Comparison of ENCODE assay signal across 25 cellular contexts in genomic region chr12:42492267-42492666, GRCh38.
"Had no signal": no experiment of that assay in that cellular context is flagged by ENCODE, and none has a peak within 500 bp of the region (broad histone marks: within the 10 kb centered on the region; RNA-seq: fewer than 3 reads in every experiment).

No MANE protein-coding gene starts in this region.

- H3K4me2 ChIP-seq: hepatocyte had no signal

- DNase-seq: colonic mucosa; cortex of kidney; effector CD8-positive, alpha-beta T cell; effector memory CD8-positive, alpha-beta T cell; endodermal cell; erythroblast; esophagus squamous epithelium; foreskin fibroblast; foreskin melanocyte; gastrocnemius medialis; glutamatergic neuron; head of caudate nucleus; hypothalamus; immature natural killer cell; islet precursor cell; kidney; kidney glomerular epithelial cell; left lung; lower lobe of right lung; mesenchymal stem cell; mucosa of descending colon; naive B cell had no signal

- ATAC-seq: effector memory CD8-positive, alpha-beta T cell; esophagus mucosa; gastrocnemius medialis; left lung; lower lobe of right lung; mucosa of descending colon had no signal

- H3K27me3 ChIP-seq: colonic mucosa, gastrocnemius medialis, hepatocyte, left lung had no signal

- H3K4me1 ChIP-seq: colonic mucosa, esophagus squamous epithelium, gastrocnemius medialis, left lung, lower lobe of right lung had no signal

- H3K36me3 ChIP-seq: colonic mucosa, esophagus squamous epithelium, gastrocnemius medialis, left lung, lower lobe of right lung had no signal

- H2AFZ ChIP-seq: hepatocyte had no signal

- H3K27ac ChIP-seq: colonic mucosa, epithelial cell of prostate, esophagus squamous epithelium, gastrocnemius medialis, hepatocyte, left lung, lower lobe of right lung had no signal

- H3K9me3 ChIP-seq: colonic mucosa, esophagus squamous epithelium, gastrocnemius medialis, left lung, lower lobe of right lung, mucosa of descending colon had no signal

- H3K4me3 ChIP-seq: colonic mucosa, esophagus squamous epithelium, gastrocnemius medialis, hepatocyte, left lung, lower lobe of right lung, mucosa of descending colon had no signal
